1 cellular context compared by ENCODE assay signal in genomic region chr1:225713281-225713680, GRCh38.
TF ChIP-seq lines count a peak whose summit lies in the region.

No MANE protein-coding gene starts in this region.

TF ChIP-seq in GM23338, 12 proteins besides CTCF, POLR2A, EP300 and RAD21 (continued from another document):
- TF ChIP-seq, protein P1, sequence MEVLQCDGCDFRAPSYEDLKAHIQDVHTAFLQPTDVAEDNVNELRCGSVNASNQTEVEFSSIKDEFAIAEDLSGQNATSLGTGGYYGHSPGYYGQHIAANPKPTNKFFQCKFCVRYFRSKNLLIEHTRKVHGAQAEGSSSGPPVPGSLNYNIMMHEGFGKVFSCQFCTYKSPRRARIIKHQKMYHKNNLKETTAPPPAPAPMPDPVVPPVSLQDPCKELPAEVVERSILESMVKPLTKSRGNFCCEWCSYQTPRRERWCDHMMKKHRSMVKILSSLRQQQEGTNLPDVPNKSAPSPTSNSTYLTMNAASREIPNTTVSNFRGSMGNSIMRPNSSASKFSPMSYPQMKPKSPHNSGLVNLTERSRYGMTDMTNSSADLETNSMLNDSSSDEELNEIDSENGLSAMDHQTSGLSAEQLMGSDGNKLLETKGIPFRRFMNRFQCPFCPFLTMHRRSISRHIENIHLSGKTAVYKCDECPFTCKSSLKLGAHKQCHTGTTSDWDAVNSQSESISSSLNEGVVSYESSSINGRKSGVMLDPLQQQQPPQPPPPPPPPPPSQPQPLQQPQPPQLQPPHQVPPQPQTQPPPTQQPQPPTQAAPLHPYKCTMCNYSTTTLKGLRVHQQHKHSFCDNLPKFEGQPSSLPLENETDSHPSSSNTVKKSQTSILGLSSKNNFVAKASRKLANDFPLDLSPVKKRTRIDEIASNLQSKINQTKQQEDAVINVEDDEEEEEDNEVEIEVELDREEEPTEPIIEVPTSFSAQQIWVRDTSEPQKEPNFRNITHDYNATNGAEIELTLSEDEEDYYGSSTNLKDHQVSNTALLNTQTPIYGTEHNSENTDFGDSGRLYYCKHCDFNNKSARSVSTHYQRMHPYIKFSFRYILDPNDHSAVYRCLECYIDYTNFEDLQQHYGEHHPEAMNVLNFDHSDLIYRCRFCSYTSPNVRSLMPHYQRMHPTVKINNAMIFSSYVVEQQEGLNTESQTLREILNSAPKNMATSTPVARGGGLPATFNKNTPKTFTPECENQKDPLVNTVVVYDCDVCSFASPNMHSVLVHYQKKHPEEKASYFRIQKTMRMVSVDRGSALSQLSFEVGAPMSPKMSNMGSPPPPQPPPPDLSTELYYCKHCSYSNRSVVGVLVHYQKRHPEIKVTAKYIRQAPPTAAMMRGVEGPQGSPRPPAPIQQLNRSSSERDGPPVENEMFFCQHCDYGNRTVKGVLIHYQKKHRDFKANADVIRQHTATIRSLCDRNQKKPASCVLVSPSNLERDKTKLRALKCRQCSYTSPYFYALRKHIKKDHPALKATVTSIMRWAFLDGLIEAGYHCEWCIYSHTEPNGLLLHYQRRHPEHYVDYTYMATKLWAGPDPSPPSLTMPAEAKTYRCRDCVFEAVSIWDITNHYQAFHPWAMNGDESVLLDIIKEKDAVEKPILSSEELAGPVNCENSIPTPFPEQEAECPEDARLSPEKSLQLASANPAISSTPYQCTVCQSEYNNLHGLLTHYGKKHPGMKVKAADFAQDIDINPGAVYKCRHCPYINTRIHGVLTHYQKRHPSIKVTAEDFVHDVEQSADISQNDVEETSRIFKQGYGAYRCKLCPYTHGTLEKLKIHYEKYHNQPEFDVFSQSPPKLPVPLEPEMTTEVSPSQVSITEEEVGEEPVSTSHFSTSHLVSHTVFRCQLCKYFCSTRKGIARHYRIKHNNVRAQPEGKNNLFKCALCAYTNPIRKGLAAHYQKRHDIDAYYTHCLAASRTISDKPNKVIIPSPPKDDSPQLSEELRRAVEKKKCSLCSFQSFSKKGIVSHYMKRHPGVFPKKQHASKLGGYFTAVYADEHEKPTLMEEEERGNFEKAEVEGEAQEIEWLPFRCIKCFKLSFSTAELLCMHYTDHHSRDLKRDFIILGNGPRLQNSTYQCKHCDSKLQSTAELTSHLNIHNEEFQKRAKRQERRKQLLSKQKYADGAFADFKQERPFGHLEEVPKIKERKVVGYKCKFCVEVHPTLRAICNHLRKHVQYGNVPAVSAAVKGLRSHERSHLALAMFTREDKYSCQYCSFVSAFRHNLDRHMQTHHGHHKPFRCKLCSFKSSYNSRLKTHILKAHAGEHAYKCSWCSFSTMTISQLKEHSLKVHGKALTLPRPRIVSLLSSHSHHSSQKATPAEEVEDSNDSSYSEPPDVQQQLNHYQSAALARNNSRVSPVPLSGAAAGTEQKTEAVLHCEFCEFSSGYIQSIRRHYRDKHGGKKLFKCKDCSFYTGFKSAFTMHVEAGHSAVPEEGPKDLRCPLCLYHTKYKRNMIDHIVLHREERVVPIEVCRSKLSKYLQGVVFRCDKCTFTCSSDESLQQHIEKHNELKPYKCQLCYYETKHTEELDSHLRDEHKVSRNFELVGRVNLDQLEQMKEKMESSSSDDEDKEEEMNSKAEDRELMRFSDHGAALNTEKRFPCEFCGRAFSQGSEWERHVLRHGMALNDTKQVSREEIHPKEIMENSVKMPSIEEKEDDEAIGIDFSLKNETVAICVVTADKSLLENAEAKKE (CRISPR knock-in tag; IDR thresholded peaks at IDR 0.05), result no peak
- TF ChIP-seq JUNB (IDR thresholded peaks at IDR 0.05; ENCODE audit: unreplicated experiment), result no peak
- TF ChIP-seq EZH2 (IDR thresholded peaks at IDR 0.05; ENCODE audit: low read depth, unreplicated experiment), result no peak
- TF ChIP-seq REST (IDR thresholded peaks at IDR 0.05; ENCODE audit: unreplicated experiment), result no peak
- no peak for TF ChIP-seq NANOG (IDR thresholded peaks at IDR 0.05; ENCODE audit: borderline replicate concordance)
- no peak for TF ChIP-seq POLR2AphosphoS5 (IDR thresholded peaks at IDR 0.05; ENCODE audit: low read depth)
